1 cellular context compared by ENCODE assay signal in the genomic region with DNA sequence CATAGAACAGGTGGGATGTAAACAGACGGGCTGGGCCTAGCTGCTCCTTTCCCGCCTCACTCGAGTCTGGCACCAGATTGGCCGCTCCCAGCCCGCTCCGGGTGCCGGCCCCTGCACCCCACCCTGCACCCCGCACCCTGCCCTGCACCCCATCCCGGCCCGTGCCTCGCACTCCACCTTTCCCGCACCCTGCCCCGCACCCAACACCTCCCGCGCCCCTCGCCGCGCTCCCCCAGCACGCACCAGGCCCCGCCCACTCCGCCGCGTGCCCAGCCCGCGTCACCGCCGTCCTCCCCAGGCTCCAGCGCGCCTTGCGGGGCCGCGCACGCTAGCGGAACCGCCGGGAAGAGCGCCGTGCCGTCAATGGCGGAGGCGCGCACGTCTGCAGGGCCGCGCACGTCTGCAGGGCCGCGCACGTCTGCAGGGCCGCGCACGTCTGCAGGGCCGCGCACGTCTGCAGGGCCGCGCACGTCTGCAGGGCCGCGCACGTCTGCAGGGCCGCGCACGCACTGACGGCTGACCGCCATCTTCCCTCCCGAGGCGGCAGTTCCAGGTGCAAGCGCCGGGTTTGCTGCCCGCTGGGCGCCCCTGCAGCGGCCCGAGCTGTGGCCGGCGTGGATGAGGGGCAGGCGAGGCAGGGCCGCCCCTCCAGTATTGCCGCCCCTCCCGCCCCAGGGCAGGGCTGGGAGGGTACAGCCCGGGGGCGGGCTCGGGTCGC.
TF ChIP-seq lines count a peak whose summit lies in the region.

TSS of gene UBE3C (plus strand) at position 503 of the 718 bp plus-strand sequence. CDS start 347 bp downstream, outside the sequence.

TF ChIP-seq in K562, 482 proteins besides CTCF, POLR2A, EP300 and RAD21 (continued from another document and continues in another):
- TF ChIP-seq, protein P1, sequence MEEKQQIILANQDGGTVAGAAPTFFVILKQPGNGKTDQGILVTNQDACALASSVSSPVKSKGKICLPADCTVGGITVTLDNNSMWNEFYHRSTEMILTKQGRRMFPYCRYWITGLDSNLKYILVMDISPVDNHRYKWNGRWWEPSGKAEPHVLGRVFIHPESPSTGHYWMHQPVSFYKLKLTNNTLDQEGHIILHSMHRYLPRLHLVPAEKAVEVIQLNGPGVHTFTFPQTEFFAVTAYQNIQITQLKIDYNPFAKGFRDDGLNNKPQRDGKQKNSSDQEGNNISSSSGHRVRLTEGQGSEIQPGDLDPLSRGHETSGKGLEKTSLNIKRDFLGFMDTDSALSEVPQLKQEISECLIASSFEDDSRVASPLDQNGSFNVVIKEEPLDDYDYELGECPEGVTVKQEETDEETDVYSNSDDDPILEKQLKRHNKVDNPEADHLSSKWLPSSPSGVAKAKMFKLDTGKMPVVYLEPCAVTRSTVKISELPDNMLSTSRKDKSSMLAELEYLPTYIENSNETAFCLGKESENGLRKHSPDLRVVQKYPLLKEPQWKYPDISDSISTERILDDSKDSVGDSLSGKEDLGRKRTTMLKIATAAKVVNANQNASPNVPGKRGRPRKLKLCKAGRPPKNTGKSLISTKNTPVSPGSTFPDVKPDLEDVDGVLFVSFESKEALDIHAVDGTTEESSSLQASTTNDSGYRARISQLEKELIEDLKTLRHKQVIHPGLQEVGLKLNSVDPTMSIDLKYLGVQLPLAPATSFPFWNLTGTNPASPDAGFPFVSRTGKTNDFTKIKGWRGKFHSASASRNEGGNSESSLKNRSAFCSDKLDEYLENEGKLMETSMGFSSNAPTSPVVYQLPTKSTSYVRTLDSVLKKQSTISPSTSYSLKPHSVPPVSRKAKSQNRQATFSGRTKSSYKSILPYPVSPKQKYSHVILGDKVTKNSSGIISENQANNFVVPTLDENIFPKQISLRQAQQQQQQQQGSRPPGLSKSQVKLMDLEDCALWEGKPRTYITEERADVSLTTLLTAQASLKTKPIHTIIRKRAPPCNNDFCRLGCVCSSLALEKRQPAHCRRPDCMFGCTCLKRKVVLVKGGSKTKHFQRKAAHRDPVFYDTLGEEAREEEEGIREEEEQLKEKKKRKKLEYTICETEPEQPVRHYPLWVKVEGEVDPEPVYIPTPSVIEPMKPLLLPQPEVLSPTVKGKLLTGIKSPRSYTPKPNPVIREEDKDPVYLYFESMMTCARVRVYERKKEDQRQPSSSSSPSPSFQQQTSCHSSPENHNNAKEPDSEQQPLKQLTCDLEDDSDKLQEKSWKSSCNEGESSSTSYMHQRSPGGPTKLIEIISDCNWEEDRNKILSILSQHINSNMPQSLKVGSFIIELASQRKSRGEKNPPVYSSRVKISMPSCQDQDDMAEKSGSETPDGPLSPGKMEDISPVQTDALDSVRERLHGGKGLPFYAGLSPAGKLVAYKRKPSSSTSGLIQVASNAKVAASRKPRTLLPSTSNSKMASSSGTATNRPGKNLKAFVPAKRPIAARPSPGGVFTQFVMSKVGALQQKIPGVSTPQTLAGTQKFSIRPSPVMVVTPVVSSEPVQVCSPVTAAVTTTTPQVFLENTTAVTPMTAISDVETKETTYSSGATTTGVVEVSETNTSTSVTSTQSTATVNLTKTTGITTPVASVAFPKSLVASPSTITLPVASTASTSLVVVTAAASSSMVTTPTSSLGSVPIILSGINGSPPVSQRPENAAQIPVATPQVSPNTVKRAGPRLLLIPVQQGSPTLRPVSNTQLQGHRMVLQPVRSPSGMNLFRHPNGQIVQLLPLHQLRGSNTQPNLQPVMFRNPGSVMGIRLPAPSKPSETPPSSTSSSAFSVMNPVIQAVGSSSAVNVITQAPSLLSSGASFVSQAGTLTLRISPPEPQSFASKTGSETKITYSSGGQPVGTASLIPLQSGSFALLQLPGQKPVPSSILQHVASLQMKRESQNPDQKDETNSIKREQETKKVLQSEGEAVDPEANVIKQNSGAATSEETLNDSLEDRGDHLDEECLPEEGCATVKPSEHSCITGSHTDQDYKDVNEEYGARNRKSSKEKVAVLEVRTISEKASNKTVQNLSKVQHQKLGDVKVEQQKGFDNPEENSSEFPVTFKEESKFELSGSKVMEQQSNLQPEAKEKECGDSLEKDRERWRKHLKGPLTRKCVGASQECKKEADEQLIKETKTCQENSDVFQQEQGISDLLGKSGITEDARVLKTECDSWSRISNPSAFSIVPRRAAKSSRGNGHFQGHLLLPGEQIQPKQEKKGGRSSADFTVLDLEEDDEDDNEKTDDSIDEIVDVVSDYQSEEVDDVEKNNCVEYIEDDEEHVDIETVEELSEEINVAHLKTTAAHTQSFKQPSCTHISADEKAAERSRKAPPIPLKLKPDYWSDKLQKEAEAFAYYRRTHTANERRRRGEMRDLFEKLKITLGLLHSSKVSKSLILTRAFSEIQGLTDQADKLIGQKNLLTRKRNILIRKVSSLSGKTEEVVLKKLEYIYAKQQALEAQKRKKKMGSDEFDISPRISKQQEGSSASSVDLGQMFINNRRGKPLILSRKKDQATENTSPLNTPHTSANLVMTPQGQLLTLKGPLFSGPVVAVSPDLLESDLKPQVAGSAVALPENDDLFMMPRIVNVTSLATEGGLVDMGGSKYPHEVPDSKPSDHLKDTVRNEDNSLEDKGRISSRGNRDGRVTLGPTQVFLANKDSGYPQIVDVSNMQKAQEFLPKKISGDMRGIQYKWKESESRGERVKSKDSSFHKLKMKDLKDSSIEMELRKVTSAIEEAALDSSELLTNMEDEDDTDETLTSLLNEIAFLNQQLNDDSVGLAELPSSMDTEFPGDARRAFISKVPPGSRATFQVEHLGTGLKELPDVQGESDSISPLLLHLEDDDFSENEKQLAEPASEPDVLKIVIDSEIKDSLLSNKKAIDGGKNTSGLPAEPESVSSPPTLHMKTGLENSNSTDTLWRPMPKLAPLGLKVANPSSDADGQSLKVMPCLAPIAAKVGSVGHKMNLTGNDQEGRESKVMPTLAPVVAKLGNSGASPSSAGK (IDR thresholded peaks at IDR 0.05) = peak; percentile 88
- TF ChIP-seq, protein P2, sequence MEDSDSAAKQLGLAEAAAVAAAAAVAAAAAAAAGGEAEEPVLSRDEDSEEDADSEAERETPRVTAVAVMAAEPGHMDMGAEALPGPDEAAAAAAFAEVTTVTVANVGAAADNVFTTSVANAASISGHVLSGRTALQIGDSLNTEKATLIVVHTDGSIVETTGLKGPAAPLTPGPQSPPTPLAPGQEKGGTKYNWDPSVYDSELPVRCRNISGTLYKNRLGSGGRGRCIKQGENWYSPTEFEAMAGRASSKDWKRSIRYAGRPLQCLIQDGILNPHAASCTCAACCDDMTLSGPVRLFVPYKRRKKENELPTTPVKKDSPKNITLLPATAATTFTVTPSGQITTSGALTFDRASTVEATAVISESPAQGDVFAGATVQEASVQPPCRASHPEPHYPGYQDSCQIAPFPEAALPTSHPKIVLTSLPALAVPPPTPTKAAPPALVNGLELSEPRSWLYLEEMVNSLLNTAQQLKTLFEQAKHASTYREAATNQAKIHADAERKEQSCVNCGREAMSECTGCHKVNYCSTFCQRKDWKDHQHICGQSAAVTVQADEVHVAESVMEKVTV (CRISPR knock-in tag; IDR thresholded peaks at IDR 0.05) = no peak
- TF ChIP-seq ZNF239 (CRISPR knock-in tag; IDR thresholded peaks at IDR 0.05) (peak; percentile 74; the same call in 1 of the 2 replicates), U2AF2 (optimal IDR thresholded peaks at IDR 0.05; ENCODE audit: low read depth, low read length) (no peak), MLX (CRISPR knock-in tag; conservative IDR thresholded peaks at IDR 0.05) (peak in 1 of 2 experiments; percentile 60; a peak in 1 of 4 replicates), CUX1 (CRISPR knock-in tag; IDR thresholded peaks at IDR 0.05) (peak; percentile 99), TCFL5 (CRISPR knock-in tag; conservative IDR thresholded peaks at IDR 0.05) (no peak), HMGXB4 (CRISPR knock-in tag; IDR thresholded peaks at IDR 0.05) (peak; percentile 68), ZNF316 (IDR thresholded peaks at IDR 0.05) (no peak), E2F5 (CRISPR knock-in tag; IDR thresholded peaks at IDR 0.05) (no peak), PRPF4 (IDR thresholded peaks at IDR 0.05; ENCODE audit: insufficient read depth, low read depth, low read length, poor library complexity, severe bottlenecking) (no peak)
- TF ChIP-seq, protein P3, sequence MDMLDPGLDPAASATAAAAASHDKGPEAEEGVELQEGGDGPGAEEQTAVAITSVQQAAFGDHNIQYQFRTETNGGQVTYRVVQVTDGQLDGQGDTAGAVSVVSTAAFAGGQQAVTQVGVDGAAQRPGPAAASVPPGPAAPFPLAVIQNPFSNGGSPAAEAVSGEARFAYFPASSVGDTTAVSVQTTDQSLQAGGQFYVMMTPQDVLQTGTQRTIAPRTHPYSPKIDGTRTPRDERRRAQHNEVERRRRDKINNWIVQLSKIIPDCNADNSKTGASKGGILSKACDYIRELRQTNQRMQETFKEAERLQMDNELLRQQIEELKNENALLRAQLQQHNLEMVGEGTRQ (CRISPR knock-in tag; IDR thresholded peaks at IDR 0.05) = no peak
- TF ChIP-seq, protein P4, sequence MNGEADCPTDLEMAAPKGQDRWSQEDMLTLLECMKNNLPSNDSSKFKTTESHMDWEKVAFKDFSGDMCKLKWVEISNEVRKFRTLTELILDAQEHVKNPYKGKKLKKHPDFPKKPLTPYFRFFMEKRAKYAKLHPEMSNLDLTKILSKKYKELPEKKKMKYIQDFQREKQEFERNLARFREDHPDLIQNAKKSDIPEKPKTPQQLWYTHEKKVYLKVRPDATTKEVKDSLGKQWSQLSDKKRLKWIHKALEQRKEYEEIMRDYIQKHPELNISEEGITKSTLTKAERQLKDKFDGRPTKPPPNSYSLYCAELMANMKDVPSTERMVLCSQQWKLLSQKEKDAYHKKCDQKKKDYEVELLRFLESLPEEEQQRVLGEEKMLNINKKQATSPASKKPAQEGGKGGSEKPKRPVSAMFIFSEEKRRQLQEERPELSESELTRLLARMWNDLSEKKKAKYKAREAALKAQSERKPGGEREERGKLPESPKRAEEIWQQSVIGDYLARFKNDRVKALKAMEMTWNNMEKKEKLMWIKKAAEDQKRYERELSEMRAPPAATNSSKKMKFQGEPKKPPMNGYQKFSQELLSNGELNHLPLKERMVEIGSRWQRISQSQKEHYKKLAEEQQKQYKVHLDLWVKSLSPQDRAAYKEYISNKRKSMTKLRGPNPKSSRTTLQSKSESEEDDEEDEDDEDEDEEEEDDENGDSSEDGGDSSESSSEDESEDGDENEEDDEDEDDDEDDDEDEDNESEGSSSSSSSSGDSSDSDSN (IDR thresholded peaks at IDR 0.05; ENCODE audit: borderline replicate concordance in 1 of 2, low read depth in 2 of 2, low read length in 2 of 2) = peak in 1 of 2 experiments; percentile 75; a peak in 2 of 4 replicates
